ENCODE assay signal across 28 cellular contexts in the genomic region with DNA sequence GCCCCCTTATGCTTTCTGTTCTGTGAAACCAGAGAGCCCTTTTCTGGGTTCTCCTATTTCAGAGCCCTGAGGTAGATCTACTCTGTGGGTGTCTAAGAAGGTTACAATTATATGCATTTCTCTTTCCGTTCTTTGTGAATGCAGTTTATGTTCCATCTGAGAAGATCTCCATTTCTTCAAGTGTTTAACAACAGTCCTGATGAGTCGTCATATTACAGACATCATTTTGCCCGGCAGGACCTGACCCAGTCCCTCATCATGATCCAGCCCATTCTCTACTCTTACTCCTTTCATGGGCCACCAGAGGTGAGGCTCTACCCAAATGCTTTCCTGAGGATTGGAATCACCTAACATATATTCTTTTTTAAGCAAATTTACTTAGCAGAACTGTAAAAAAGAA.
"Had no signal": no experiment of that assay in that cellular context is flagged by ENCODE, and none has a peak within 500 bp of the region (broad histone marks: within the 10 kb centered on the region; RNA-seq: fewer than 3 reads in every experiment).

No MANE protein-coding gene starts in this region.

- H3K4me3 Mint-ChIP-seq: natural killer cell; nephron; neural progenitor cell; stimulated activated effector memory CD8-positive, alpha-beta T cell treated with anti-CD3 and anti-CD28 coated beads, Interleukin-12 subunit alpha, Interleukin-12 subunit beta, amount 100 ng/mL, for 72 hours; stimulated activated naive B cell treated with anti-CD40 and anti-IgM and Interleukin-4, amounts not matched to agents 10 μg/mL and 1 μg/mL and 100 μg/mL, for 72 hours; stimulated activated naive CD8-positive, alpha-beta T cell treated with anti-CD3 and anti-CD28 coated beads, Interleukin-15, Interleukin-2, amounts not matched to agents 100 ng/mL and 50 ng/mL, for 24 hours had no signal

- ATAC-seq: natural killer cell; psoas muscle; right cardiac atrium; stimulated activated effector memory CD8-positive, alpha-beta T cell treated with anti-CD3 and anti-CD28 coated beads, Interleukin-12 subunit alpha, Interleukin-12 subunit beta, amount 100 ng/mL, for 72 hours; stimulated activated naive B cell treated with anti-CD40 and anti-IgM and Interleukin-4, amounts not matched to agents 10 μg/mL and 1 μg/mL and 100 μg/mL, for 72 hours had no signal

- H2AFZ ChIP-seq: neural progenitor cell, parathyroid adenoma had no signal

- H3K9ac ChIP-seq: neural progenitor cell, parathyroid adenoma had no signal

- H3K9me3 ChIP-seq: ovary, psoas muscle, sigmoid colon, stomach, thoracic aorta, thyroid gland, tibial nerve, upper lobe of left lung, vagina had no signal

- H3K27ac ChIP-seq: neural progenitor cell, ovary, parathyroid adenoma, psoas muscle, sigmoid colon, stomach, thoracic aorta, thyroid gland, tibial nerve, upper lobe of left lung, vagina had no signal

- H3K27ac Mint-ChIP-seq: nephron; neural progenitor cell; progenitor cell of endocrine pancreas; stimulated activated effector memory CD8-positive, alpha-beta T cell treated with anti-CD3 and anti-CD28 coated beads, Interleukin-12 subunit alpha, Interleukin-12 subunit beta, amount 100 ng/mL, for 72 hours; stimulated activated naive B cell treated with anti-CD40 and anti-IgM and Interleukin-4, amounts not matched to agents 10 μg/mL and 1 μg/mL and 100 μg/mL, for 72 hours; stimulated activated naive CD8-positive, alpha-beta T cell treated with anti-CD3 and anti-CD28 coated beads, Interleukin-15, Interleukin-2, amounts not matched to agents 100 ng/mL and 50 ng/mL, for 24 hours had no signal

- H3K4me1 Mint-ChIP-seq: natural killer cell; nephron; neural progenitor cell; stimulated activated effector memory CD8-positive, alpha-beta T cell treated with anti-CD3 and anti-CD28 coated beads, Interleukin-12 subunit alpha, Interleukin-12 subunit beta, amount 100 ng/mL, for 72 hours had no signal

- DNase-seq: natural killer cell; occipital lobe; ovary; posterior cingulate gyrus; psoas muscle; right cardiac atrium; sigmoid colon; small intestine; stimulated activated CD4-positive, alpha-beta T cell treated with anti-CD3 and anti-CD28 coated beads, Interleukin-15, amount 100 ng/mL, for 24 hours; stimulated activated CD4-positive, alpha-beta T cell treated with anti-CD3 and anti-CD28 coated beads, Interleukin-2, amount 100 ng/mL, for 24 hours; stimulated activated CD4-positive, alpha-beta T cell treated with anti-CD3 and anti-CD28 coated beads, Interleukin-2, amount 100 ng/mL, for 48 hours; stimulated activated CD4-positive, alpha-beta T cell treated with anti-CD3 and anti-CD28 coated beads, Interleukin-4, amount 100 ng/mL, for 24 hours; stimulated activated naive B cell treated with anti-CD40 and anti-IgM and Interleukin-4, amounts not matched to agents 10 μg/mL and 1 μg/mL and 100 μg/mL, for 72 hours; stimulated activated naive CD4-positive, alpha-beta T cell treated with Interleukin-2 at 50 U/mL for 16 hours; stomach; thyroid gland; trophoblast cell; upper lobe of left lung had no signal

- H3K27me3 Mint-ChIP-seq: progenitor cell of endocrine pancreas; stimulated activated naive B cell treated with anti-CD40 and anti-IgM and Interleukin-4, amounts not matched to agents 10 μg/mL and 1 μg/mL and 100 μg/mL, for 72 hours; stimulated activated naive CD8-positive, alpha-beta T cell treated with anti-CD3 and anti-CD28 coated beads, Interleukin-15, Interleukin-2, amounts not matched to agents 100 ng/mL and 50 ng/mL, for 24 hours had no signal

- H3K9me3 Mint-ChIP-seq: natural killer cell; nephron; neural progenitor cell; stimulated activated effector memory CD8-positive, alpha-beta T cell treated with anti-CD3 and anti-CD28 coated beads, Interleukin-12 subunit alpha, Interleukin-12 subunit beta, amount 100 ng/mL, for 72 hours; stimulated activated naive B cell treated with anti-CD40 and anti-IgM and Interleukin-4, amounts not matched to agents 10 μg/mL and 1 μg/mL and 100 μg/mL, for 72 hours; stimulated activated naive CD8-positive, alpha-beta T cell treated with anti-CD3 and anti-CD28 coated beads, Interleukin-15, Interleukin-2, amounts not matched to agents 100 ng/mL and 50 ng/mL, for 24 hours had no signal

- H3K27me3 ChIP-seq: neural progenitor cell, ovary, sigmoid colon, stomach, thyroid gland, tibial nerve, upper lobe of left lung, vagina had no signal

- FAIRE-seq: small intestine, urothelium cell line had no signal

- H3K4me1 ChIP-seq: neural progenitor cell, parathyroid adenoma, psoas muscle, sigmoid colon, tibial nerve, upper lobe of left lung, vagina had no signal

- H3K79me2 ChIP-seq: parathyroid adenoma had no signal

- H3K36me3 ChIP-seq: ovary had no signal

- H3K4me2 ChIP-seq: neural progenitor cell had no signal

- H3K4me3 ChIP-seq: neural progenitor cell, ovary, psoas muscle, sigmoid colon, stomach, thoracic aorta, thyroid gland, tibial nerve, upper lobe of left lung, vagina had no signal
